25 cellular contexts compared by ENCODE assay signal in the genomic region with DNA sequence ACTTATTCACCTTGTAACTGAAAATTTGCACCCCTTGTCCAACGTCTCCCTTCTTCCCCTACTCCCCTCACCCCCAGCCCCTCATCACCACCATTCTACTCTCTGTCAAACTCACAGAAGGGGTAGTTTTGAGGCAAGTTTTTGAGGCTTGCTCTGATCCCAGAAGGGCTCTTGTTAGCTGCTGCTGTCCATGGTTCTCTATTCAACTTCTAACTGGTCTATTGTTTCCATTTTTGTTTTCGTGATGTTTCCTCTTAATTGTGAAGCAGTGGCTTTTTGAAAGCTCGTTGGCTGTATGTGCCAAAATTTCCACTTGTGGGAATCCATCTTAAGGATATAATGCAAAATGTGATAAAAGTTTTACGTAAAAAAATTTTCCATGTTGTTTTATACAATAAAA.
A peak's percentile ranks its signal among the peaks of the same experiment; 100 is the strongest.
DNase-seq lines count a peak whose midpoint lies in the region; ATAC-seq, FAIRE-seq and TF ChIP-seq lines count a peak whose summit lies in the region.
"Had no signal": no experiment of that assay in that cellular context is flagged by ENCODE, and none has a peak within 500 bp of the region (broad histone marks: within the 10 kb centered on the region; RNA-seq: fewer than 3 reads in every experiment).

No MANE protein-coding gene starts in this region.

- no peak overlapping the region for H4K91ac ChIP-seq in neuronal stem cell (ENCODE audit: low read depth, low read length, poor library complexity)

- no peak overlapping the region for H4K8ac ChIP-seq in neuronal stem cell (ENCODE audit: low read depth, low read length)

- ATAC-seq in SK-N-SH treated with all-trans-retinoic acid at 6 μM for 48 hours (no peak), HCT116 (no peak), T-helper 17 cell (no peak)

- H3K4me3 Mint-ChIP-seq in neural progenitor cell (no peak overlapping the region), T-helper 17 cell (no peak overlapping the region)
- H3K4me3 Mint-ChIP-seq: CD4-positive, alpha-beta memory T cell; HFFc6 had no signal

- peaks cover 2% of the 10 kb centered on the region for H3K27me3 Mint-ChIP-seq in neural progenitor cell (ENCODE audit: insufficient read depth, low read depth)
- peaks cover 6% of the 10 kb centered on the region for H3K27me3 Mint-ChIP-seq in T-helper 17 cell

- intact Hi-C loops in HCT116 (cut with micrococcal nuclease) = no loop called here

- H3K4me1 ChIP-seq in SK-N-SH (ENCODE audit: control insufficient read depth in 1 of 2, insufficient read depth in 2 of 2, low read depth in 1 of 2, low read length in 1 of 2) (no peaks in the 10 kb centered on the region), HCT116 (ENCODE audit: control insufficient read depth in 1 of 2, insufficient read depth in 2 of 2, low read length in 2 of 2) (peaks cover 0 to 9% of the 10 kb centered on the region in 2 experiments; a peak in 1 of 4 replicates), neural progenitor cell (no peaks in the 10 kb centered on the region), neuronal stem cell (ENCODE audit: control insufficient read depth in 2 of 2, insufficient read depth in 1 of 2, low read depth in 1 of 2, low read length in 2 of 2) (no peaks in the 10 kb centered on the region)
- H3K4me1 ChIP-seq: BE2C; BLaER1 treated with 17β-estradiol and CSF1 and Interleukin-3, amounts not matched to agents 10 nM and 100 nM had no signal

- TF ChIP-seq RAD21 in SK-N-SH (IDR thresholded peaks at IDR 0.05; ENCODE audit: low read length) (no peak), HCT116 (IDR thresholded peaks at IDR 0.05; ENCODE audit: low read depth) (no peak)

- H2BK12ac ChIP-seq in neuronal stem cell (ENCODE audit: low read length) = no peak overlapping the region

- peak; percentile 31 for FAIRE-seq in TTC549 (lab: Jason Lieb, UNC)
- FAIRE-seq: A204.1, GM12892, H1 had no signal

- H2BK120ac ChIP-seq in neuronal stem cell (ENCODE audit: low read depth, low read length) = no peak overlapping the region

- H3K4ac ChIP-seq in neuronal stem cell (ENCODE audit: low read length) = no peak overlapping the region

- H2BK5ac ChIP-seq in neuronal stem cell (ENCODE audit: low read length) = no peak overlapping the region

- H3K4me2 ChIP-seq in SK-N-SH = no peak overlapping the region
- no peak overlapping the region for H3K4me2 ChIP-seq in HCT116 (ENCODE audit: low read length)
- H3K4me2 ChIP-seq in neural progenitor cell = no peak overlapping the region
- H3K4me2 ChIP-seq in neuronal stem cell (ENCODE audit: insufficient read depth, low read length, poor library complexity, severe bottlenecking) = no peak overlapping the region

- H3K27ac Mint-ChIP-seq in neural progenitor cell = no peak overlapping the region
- H3K27ac Mint-ChIP-seq in T-helper 17 cell = no peak overlapping the region
- H3K27ac Mint-ChIP-seq: CD4-positive, alpha-beta memory T cell; HFFc6 had no signal

- peaks cover 2% of the 10 kb centered on the region for H3K9me3 Mint-ChIP-seq in neural progenitor cell
- H3K9me3 Mint-ChIP-seq: HFFc6 had no signal

- H3K4me3 ChIP-seq in SK-N-SH (ENCODE audit: low read depth in 2 of 2, low read length in 1 of 2) = no peak overlapping the region
- no peak overlapping the region for H3K4me3 ChIP-seq in HCT116 (replicated peaks in 1 of 2; ENCODE audit: low read depth in 1 of 2, low read length in 2 of 2)
- H3K4me3 ChIP-seq in neural progenitor cell = no peak overlapping the region
- H3K4me3 ChIP-seq in neuronal stem cell (ENCODE audit: low read length in 2 of 2) = no peak overlapping the region
- H3K4me3 ChIP-seq: BLaER1 treated with 17β-estradiol and CSF1 and Interleukin-3, amounts not matched to agents 10 nM and 100 nM had no signal

- POLR2A ChIA-PET in SK-N-SH (lab: Yijun Ruan, JAX) (no interaction called here), HCT116 (lab: Charles Lee) (no interaction called here)

- RAD21 ChIA-PET in HCT116 (lab: Charles Lee; ENCODE audit: low non-redundant PET in 1 of 2, low total read pairs in 2 of 2, uncharacterized antibody in 2 of 2, unreplicated experiment in 2 of 2) = no interaction called here

- no TSS peak for BruUV-seq in HCT116 (replicated peaks; lab: Mats Ljungman, UMichigan)

- no peaks in the 10 kb centered on the region for H3K9me2 ChIP-seq in SK-N-SH
- no peaks in the 10 kb centered on the region for H3K9me2 ChIP-seq in HCT116 (ENCODE audit: insufficient read depth)

- H3K9me3 ChIP-seq in SK-N-SH (no peaks in the 10 kb centered on the region), HCT116 (ENCODE audit: control insufficient read depth in 1 of 2, insufficient read depth in 1 of 2, low read depth in 1 of 2, low read length in 2 of 2) (no peaks in the 10 kb centered on the region), neural progenitor cell (ENCODE audit: low read depth) (no peaks in the 10 kb centered on the region), neuronal stem cell (replicated peaks in 1 of 2; ENCODE audit: control insufficient read depth in 2 of 2, insufficient read depth in 1 of 2, low read depth in 1 of 2, low read length in 2 of 2) (no peaks in the 10 kb centered on the region), T-helper 17 cell (ENCODE audit: control insufficient read depth, low read length, poor library complexity, severe bottlenecking) (no peaks in the 10 kb centered on the region)
- H3K9me3 ChIP-seq: BE2C had no signal

- H3K79me2 ChIP-seq in SK-N-SH (ENCODE audit: insufficient read depth) = no peaks in the 10 kb centered on the region
- no peaks in the 10 kb centered on the region for H3K79me2 ChIP-seq in HCT116 (ENCODE audit: insufficient read depth, low read length)
- H3K79me2 ChIP-seq in neural progenitor cell (ENCODE audit: low read depth) = no peaks in the 10 kb centered on the region

- H3K27me3 ChIP-seq in SK-N-SH (ENCODE audit: insufficient read depth) (no peaks in the 10 kb centered on the region), HCT116 (ENCODE audit: insufficient read depth, low read length) (no peaks in the 10 kb centered on the region), neural progenitor cell (no peaks in the 10 kb centered on the region), neuronal stem cell (ENCODE audit: control insufficient read depth in 3 of 3, insufficient read depth in 3 of 3, low read depth in 1 of 3, low read length in 3 of 3) (no peaks in the 10 kb centered on the region)
- H3K27me3 ChIP-seq: BE2C; BLaER1 treated with 17β-estradiol and CSF1 and Interleukin-3, amounts not matched to agents 10 nM and 100 nM had no signal

- H2AFZ ChIP-seq in SK-N-SH (ENCODE audit: low read depth) (no peak overlapping the region), HCT116 (ENCODE audit: low read depth, low read length, poor library complexity, severe bottlenecking) (no peak overlapping the region), neural progenitor cell (replicated peaks) (no peak overlapping the region), neuronal stem cell (ENCODE audit: low read length) (no peak overlapping the region)

- no peaks in the 10 kb centered on the region for H3K79me1 ChIP-seq in neuronal stem cell (ENCODE audit: low read depth, low read length)

- no peaks in the 10 kb centered on the region for H4K20me1 ChIP-seq in SK-N-SH (ENCODE audit: insufficient read depth)
- H4K20me1 ChIP-seq in HCT116 (ENCODE audit: insufficient read depth) = no peaks in the 10 kb centered on the region; the same call in 1 of the 2 replicates
- H4K20me1 ChIP-seq in neural progenitor cell (ENCODE audit: low read depth) = no peaks in the 10 kb centered on the region
- H4K20me1 ChIP-seq: BLaER1 treated with 17β-estradiol and CSF1 and Interleukin-3, amounts not matched to agents 10 nM and 100 nM had no signal

- H3K36me3 Mint-ChIP-seq in neural progenitor cell = no peaks in the 10 kb centered on the region
- no peaks in the 10 kb centered on the region for H3K36me3 Mint-ChIP-seq in T-helper 17 cell (ENCODE audit: low read depth)

- H3K23ac ChIP-seq in neuronal stem cell (ENCODE audit: low read depth, low read length, poor library complexity) = no peak overlapping the region

- TF ChIP-seq CTCF in SK-N-SH (IDR thresholded peaks at IDR 0.05) = no peak
- no peak for TF ChIP-seq CTCF in HCT116 (IDR thresholded peaks at IDR 0.05 in 2 of 3, conservative IDR thresholded peaks at IDR 0.05 in 1 of 3; ENCODE audit: borderline replicate concordance in 1 of 3, insufficient read depth in 1 of 3, low read depth in 2 of 3, low read length in 2 of 3)
- TF ChIP-seq CTCF in neural progenitor cell (IDR thresholded peaks at IDR 0.05) = no peak

- H3F3A ChIP-seq in SK-N-SH (replicated peaks; ENCODE audit: insufficient read depth) (no peaks in the 10 kb centered on the region), neural progenitor cell (ENCODE audit: low read depth) (no peaks in the 10 kb centered on the region)

- 18% methylated on average over 4 of the region's 4 CpGs for WGBS in SK-N-SH (ENCODE audit: low lambda C conversion rate)
- no CpG with 5 or more reads among the region's 4 CpGs for WGBS in neuronal stem cell (ENCODE audit: extremely low coverage in 2 of 2, insufficient read length in 2 of 2, insufficient replicate concordance in 1 of 2), 2 donors

- no peak overlapping the region for H2AK5ac ChIP-seq in neuronal stem cell (ENCODE audit: low read depth, low read length)

- no peak overlapping the region for H2BK15ac ChIP-seq in neuronal stem cell (ENCODE audit: low read length)

- H3K9ac ChIP-seq in SK-N-SH (no peak overlapping the region), HCT116 (ENCODE audit: low read length) (no peak overlapping the region), neural progenitor cell (no peak overlapping the region), neuronal stem cell (ENCODE audit: low read depth, low read length, poor library complexity) (no peak overlapping the region)
- H3K9ac ChIP-seq: BLaER1 treated with 17β-estradiol and CSF1 and Interleukin-3, amounts not matched to agents 10 nM and 100 nM had no signal

- CTCF ChIA-PET in SK-N-SH (lab: Yijun Ruan, JAX) = no interaction called here
- CTCF ChIA-PET in HCT116 (lab: Charles Lee) = no interaction called here

- H3K14ac ChIP-seq in neuronal stem cell (ENCODE audit: low read length) = no peak overlapping the region

- H3K36me3 ChIP-seq in SK-N-SH (replicated peaks in 1 of 2; ENCODE audit: control insufficient read depth in 1 of 2, insufficient read depth in 2 of 2, low read length in 1 of 2) (no peaks in the 10 kb centered on the region), HCT116 (ENCODE audit: control insufficient read depth in 1 of 2, insufficient read depth in 2 of 2, low read length in 2 of 2) (no peaks in the 10 kb centered on the region), neural progenitor cell (no peaks in the 10 kb centered on the region), neuronal stem cell (replicated peaks in 1 of 2; ENCODE audit: control insufficient read depth in 2 of 2, insufficient read depth in 2 of 2, low read length in 2 of 2) (no peaks in the 10 kb centered on the region)
- H3K36me3 ChIP-seq: BE2C had no signal

- H3K4me1 Mint-ChIP-seq in neural progenitor cell (no peaks in the 10 kb centered on the region), T-helper 17 cell (no peaks in the 10 kb centered on the region)
- H3K4me1 Mint-ChIP-seq: CD4-positive, alpha-beta memory T cell had no signal

- H3K27ac ChIP-seq in SK-N-SH (ENCODE audit: low read depth in 2 of 2, low read length in 1 of 2) (no peak overlapping the region), HCT116 (ENCODE audit: low read depth, low read length) (no peak overlapping the region), neural progenitor cell (no peak overlapping the region), neuronal stem cell (replicated peaks; ENCODE audit: low read length) (no peak overlapping the region)
- H3K27ac ChIP-seq: 22Rv1; BLaER1 treated with 17β-estradiol and CSF1 and Interleukin-3, amounts not matched to agents 10 nM and 100 nM had no signal

- DNase-seq in SK-N-SH (no peak), HCT116 (ENCODE audit: low read depth, low spot score) (no peak), neural progenitor cell (ENCODE audit: low spot score) (peak; percentile 4), C1 segment of cervical spinal cord (lab: John Stamatoyannopoulos, UW) (no peak), neuronal stem cell (ENCODE audit: low spot score) (no peak), T-helper 17 cell (no peak)
- DNase-seq: ACHN; AML-193; BE2C; Calu3; CD4-positive, alpha-beta memory T cell; COR-L47; DMS53; DMS79 treated with DMSO at 0.1 percent for 48 hours; GF-D8; H7; HCEC 1CT; HFFc6 had no signal

- TF ChIP-seq EP300 in SK-N-SH (IDR thresholded peaks at IDR 0.05; ENCODE audit: borderline replicate concordance in 1 of 2, low read depth in 1 of 2, low read length in 1 of 2) = no peak

- H3K18ac ChIP-seq in neuronal stem cell (ENCODE audit: low read length) = no peak overlapping the region

- no peak for TF ChIP-seq POLR2A in HCT116 (IDR thresholded peaks at IDR 0.05; ENCODE audit: borderline replicate concordance, extremely low read depth, insufficient read depth, insufficient read length)
